In the genomic region with DNA sequence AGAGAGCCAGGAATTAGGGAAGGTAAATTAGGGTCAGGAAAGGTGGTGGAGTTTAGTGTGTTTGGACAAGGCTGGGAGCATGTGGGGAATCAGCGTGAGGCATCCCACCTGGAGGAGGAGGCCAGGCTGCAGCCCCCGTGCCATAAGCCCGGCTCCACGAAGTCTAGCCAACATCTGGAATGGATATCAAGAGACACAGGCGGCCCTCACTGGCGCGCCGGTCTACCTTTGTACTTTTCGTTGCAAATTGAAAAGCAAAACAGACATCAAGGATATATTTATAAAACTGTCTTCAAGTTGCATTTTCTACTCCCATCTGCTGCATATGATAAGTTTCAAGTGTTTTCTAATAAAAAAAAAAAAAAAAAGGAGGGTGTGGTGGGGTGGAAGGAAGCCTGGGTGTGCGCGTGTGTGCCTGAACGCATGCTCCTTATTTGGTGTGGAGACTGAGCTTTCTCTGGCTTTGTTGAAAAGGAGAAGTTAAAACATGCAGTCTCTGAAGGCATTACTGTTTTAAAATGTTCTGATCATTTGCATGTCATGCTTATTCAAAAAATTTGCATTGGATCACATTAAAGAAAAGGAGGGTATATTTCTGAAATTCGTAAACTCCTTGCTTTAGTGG, we compare ENCODE assay signal across 1 cellular context.
TF ChIP-seq lines count a peak whose summit lies in the region.

No MANE protein-coding gene starts in this region.

TF ChIP-seq in H1, 55 proteins besides CTCF, POLR2A, EP300 and RAD21:
- TF ChIP-seq CTBP2 (IDR thresholded peaks at IDR 0.05; ENCODE audit: borderline replicate concordance, insufficient read depth, insufficient read length, low read length) (no peak), ATF3 (IDR thresholded peaks at IDR 0.05; ENCODE audit: insufficient read depth, low read depth, low read length) (no peak), PHF8 (conservative IDR thresholded peaks at IDR 0.05; ENCODE audit: low read depth, low read length) (no peak)
- TF ChIP-seq, protein P1, sequence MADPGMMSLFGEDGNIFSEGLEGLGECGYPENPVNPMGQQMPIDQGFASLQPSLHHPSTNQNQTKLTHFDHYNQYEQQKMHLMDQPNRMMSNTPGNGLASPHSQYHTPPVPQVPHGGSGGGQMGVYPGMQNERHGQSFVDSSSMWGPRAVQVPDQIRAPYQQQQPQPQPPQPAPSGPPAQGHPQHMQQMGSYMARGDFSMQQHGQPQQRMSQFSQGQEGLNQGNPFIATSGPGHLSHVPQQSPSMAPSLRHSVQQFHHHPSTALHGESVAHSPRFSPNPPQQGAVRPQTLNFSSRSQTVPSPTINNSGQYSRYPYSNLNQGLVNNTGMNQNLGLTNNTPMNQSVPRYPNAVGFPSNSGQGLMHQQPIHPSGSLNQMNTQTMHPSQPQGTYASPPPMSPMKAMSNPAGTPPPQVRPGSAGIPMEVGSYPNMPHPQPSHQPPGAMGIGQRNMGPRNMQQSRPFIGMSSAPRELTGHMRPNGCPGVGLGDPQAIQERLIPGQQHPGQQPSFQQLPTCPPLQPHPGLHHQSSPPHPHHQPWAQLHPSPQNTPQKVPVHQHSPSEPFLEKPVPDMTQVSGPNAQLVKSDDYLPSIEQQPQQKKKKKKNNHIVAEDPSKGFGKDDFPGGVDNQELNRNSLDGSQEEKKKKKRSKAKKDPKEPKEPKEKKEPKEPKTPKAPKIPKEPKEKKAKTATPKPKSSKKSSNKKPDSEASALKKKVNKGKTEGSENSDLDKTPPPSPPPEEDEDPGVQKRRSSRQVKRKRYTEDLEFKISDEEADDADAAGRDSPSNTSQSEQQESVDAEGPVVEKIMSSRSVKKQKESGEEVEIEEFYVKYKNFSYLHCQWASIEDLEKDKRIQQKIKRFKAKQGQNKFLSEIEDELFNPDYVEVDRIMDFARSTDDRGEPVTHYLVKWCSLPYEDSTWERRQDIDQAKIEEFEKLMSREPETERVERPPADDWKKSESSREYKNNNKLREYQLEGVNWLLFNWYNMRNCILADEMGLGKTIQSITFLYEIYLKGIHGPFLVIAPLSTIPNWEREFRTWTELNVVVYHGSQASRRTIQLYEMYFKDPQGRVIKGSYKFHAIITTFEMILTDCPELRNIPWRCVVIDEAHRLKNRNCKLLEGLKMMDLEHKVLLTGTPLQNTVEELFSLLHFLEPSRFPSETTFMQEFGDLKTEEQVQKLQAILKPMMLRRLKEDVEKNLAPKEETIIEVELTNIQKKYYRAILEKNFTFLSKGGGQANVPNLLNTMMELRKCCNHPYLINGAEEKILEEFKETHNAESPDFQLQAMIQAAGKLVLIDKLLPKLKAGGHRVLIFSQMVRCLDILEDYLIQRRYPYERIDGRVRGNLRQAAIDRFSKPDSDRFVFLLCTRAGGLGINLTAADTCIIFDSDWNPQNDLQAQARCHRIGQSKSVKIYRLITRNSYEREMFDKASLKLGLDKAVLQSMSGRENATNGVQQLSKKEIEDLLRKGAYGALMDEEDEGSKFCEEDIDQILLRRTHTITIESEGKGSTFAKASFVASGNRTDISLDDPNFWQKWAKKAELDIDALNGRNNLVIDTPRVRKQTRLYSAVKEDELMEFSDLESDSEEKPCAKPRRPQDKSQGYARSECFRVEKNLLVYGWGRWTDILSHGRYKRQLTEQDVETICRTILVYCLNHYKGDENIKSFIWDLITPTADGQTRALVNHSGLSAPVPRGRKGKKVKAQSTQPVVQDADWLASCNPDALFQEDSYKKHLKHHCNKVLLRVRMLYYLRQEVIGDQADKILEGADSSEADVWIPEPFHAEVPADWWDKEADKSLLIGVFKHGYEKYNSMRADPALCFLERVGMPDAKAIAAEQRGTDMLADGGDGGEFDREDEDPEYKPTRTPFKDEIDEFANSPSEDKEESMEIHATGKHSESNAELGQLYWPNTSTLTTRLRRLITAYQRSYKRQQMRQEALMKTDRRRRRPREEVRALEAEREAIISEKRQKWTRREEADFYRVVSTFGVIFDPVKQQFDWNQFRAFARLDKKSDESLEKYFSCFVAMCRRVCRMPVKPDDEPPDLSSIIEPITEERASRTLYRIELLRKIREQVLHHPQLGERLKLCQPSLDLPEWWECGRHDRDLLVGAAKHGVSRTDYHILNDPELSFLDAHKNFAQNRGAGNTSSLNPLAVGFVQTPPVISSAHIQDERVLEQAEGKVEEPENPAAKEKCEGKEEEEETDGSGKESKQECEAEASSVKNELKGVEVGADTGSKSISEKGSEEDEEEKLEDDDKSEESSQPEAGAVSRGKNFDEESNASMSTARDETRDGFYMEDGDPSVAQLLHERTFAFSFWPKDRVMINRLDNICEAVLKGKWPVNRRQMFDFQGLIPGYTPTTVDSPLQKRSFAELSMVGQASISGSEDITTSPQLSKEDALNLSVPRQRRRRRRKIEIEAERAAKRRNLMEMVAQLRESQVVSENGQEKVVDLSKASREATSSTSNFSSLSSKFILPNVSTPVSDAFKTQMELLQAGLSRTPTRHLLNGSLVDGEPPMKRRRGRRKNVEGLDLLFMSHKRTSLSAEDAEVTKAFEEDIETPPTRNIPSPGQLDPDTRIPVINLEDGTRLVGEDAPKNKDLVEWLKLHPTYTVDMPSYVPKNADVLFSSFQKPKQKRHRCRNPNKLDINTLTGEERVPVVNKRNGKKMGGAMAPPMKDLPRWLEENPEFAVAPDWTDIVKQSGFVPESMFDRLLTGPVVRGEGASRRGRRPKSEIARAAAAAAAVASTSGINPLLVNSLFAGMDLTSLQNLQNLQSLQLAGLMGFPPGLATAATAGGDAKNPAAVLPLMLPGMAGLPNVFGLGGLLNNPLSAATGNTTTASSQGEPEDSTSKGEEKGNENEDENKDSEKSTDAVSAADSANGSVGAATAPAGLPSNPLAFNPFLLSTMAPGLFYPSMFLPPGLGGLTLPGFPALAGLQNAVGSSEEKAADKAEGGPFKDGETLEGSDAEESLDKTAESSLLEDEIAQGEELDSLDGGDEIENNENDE (IDR thresholded peaks at IDR 0.05; ENCODE audit: insufficient replicate concordance, low read length): no peak
TF ChIP-seq in H1: peak in this region for 0.
